Comparison of ENCODE assay signal across 8 cellular contexts in the genomic region with DNA sequence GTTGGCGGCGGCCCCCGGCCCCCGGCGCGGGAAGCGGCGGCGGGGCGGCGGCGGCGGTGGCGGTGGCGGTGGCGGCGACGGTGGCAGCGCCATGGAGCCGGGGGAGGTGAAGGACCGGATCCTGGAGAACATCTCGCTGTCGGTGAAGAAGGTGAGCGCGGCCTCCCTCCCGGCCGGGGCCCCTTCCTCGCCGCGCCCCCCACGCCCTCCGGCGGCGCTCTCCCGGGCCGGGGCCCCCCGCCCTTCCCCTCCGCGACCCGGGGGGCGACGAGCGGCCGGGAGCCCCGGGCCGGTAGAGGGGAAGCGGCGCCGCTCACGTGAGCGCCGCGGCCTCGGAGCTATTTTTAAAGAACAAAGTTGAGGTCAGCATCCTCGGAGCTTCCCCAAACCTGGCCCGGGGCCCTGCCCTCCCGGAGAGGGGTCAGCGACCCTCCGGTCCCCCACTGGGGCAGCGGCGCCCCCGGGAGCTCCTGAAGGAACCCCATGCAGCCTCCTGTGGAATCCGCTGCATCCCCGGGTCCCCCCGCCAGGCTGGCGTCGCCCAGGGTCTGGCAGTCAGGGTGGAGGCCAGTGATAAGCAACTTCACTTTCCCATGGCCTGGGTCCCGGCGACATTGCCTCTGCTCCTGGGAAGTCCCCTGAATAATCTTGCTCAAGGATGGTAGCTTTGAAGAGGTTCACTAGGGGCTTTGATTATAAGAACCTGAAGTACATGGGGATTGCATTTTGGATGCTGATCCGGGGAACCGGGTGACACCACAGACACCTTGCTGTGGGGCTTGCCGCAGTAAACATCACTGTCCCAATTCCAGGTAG. TPM values are rescaled to one million over a fixed set of nuclear protein-coding genes. Genes with fewer than 3 reads are reported as not detected.
A peak's percentile ranks its signal among the peaks of the same experiment; 100 is the strongest.
DNase-seq lines count a peak whose midpoint lies in the region; TF ChIP-seq lines count a peak whose summit lies in the region.

No MANE protein-coding gene starts in this region.

- no peaks in the 10 kb centered on the region for H3K9me3 ChIP-seq in uterus

- H3K36me3 ChIP-seq in uterus, result no peaks in the 10 kb centered on the region

- peaks cover 0 to 6% of the 10 kb centered on the region in 2 donors for H3K4me1 ChIP-seq in uterus

- in situ Hi-C loops in KBM-7 (cut with MboI; ENCODE audit: low pct_unique_long_range_greater_than_20kb, low sequenced_read_pairs), result no loop called here

- H3K4me3 ChIP-seq in epithelial cell of proximal tubule (ENCODE audit: low read depth, low read length) (peak overlapping the region; percentile 80), uterus (peak overlapping the region; percentile 84 to 94)

- TF ChIP-seq CTCF in epithelial cell of proximal tubule (conservative IDR thresholded peaks at IDR 0.05; ENCODE audit: low read depth, low read length) (no peak), uterus (IDR thresholded peaks at IDR 0.05) (peak in 2 of 4 experiments; percentile 17 to 34)

- no peaks in the 10 kb centered on the region for H3K27me3 ChIP-seq in uterus

- intact Hi-C loops in uterus (cut with DNase I; ENCODE audit: low total_unique reads), result no loop called here

- TF ChIP-seq POLR2A in uterus (IDR thresholded peaks at IDR 0.05), result peak in 1 of 2 donors; percentile 7

- DNase-seq in activated gamma-delta T cell treated with Interleukin-2 at 50 U/mL for 16 hours, result peak; percentile 13
- no peak for DNase-seq in activated gamma-delta T cell (lab: John Stamatoyannopoulos, UW)
- peak; percentile 57 for DNase-seq in KBM-7
- peak; percentile 79 for DNase-seq in activated CD8-positive, alpha-beta memory T cell treated with anti-CD3 and anti-CD28 coated beads for 24 hours
- DNase-seq in epithelial cell of proximal tubule (ENCODE audit: low read depth), result no peak
- DNase-seq in myocyte (ENCODE audit: low read depth), result peak; percentile 40
- DNase-seq in uterus, result peak; percentile 39 to 50
- DNase-seq in NCI-H1105 treated with DMSO at 0.1 percent for 48 hours (lab: John Stamatoyannopoulos, UW), result no peak

- peak overlapping the region; percentile 95 to 98 for H3K27ac ChIP-seq in uterus

RNA-seq across cellular contexts. Expression of gene PLEKHM2, which starts 0.6 kb away (rescaled TPM):
- total RNA-seq in epithelial cell of proximal tubule (33.9 and 42.8 TPM in 2 replicates), myocyte (80.3 and 90.4 TPM in 2 replicates), uterus (10 to 100 TPM; 21.3 to 70.2 (median 30.7) TPM)
- polyA plus RNA-seq in myocyte (2012), result 86.9 TPM

RNA-seq across cellular contexts. Expression of gene SLC25A34, which starts 51.4 kb away (rescaled TPM):
- total RNA-seq in epithelial cell of proximal tubule (0.07 and 0.75 TPM in 2 replicates), myocyte (5.2 and 13.0 TPM in 2 replicates), uterus (1 to 10 TPM in 2 of 4 donors, under 1 TPM in 1, not detected in 1; 0.29 to 2.1 (median 1.6) TPM)
- 3.2 TPM for polyA plus RNA-seq in myocyte (2012)

RNA-seq across cellular contexts. Expression of gene TMEM82, which starts 57.6 kb away (rescaled TPM):
- total RNA-seq in epithelial cell of proximal tubule (not detected in 2 replicates), myocyte (not detected in 2 replicates), uterus (not detected)
- not detected for polyA plus RNA-seq in myocyte (2012)

Comparison
In these comparisons a context has a peak if more than half of its experiments do, and no peak if none do; other contexts are left out.
1. DNase-seq: peak in activated gamma-delta T cell treated with Interleukin-2 at 50 U/mL for 16 hours (single experiment), KBM-7 (single experiment), activated CD8-positive, alpha-beta memory T cell treated with anti-CD3 and anti-CD28 coated beads for 24 hours (single experiment), myocyte (single experiment) and uterus (2 of 2); none in activated gamma-delta T cell (single experiment), epithelial cell of proximal tubule (single experiment) and NCI-H1105 treated with DMSO at 0.1 percent for 48 hours (single experiment).